In the genomic region with DNA sequence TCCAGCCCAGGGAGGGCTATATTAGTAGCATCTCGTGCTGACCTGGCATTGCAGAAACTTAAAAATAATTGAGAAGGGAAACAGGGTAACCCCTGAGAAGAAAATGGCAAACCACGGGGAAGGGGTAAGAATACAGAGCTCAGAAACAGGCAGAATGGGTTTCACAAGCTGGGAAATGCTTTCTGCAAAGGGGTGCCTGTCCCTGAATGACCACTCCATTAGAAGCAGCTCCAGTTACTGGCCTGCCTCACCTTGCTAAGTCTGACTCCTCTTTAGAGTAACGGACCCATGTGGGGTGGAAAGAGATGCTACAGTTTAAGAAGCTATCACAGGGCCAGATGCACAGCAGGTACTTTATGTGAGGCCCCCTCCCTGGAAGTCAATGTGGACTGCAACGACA, we compare ENCODE assay signal across 11 cellular contexts. TPM values are rescaled to one million over a fixed set of nuclear protein-coding genes. Genes with fewer than 3 reads are reported as not detected.
DNase-seq lines count a peak whose midpoint lies in the region; ATAC-seq and TF ChIP-seq lines count a peak whose summit lies in the region.
"Had no signal": no experiment of that assay in that cellular context is flagged by ENCODE, and none has a peak within 500 bp of the region (broad histone marks: within the 10 kb centered on the region; RNA-seq: fewer than 3 reads in every experiment).

No MANE protein-coding gene starts in this region.

- DNase-seq in activated T-cell treated with anti-CD3 and anti-CD28 coated beads, Interleukin-2, amount 50 U/mL, for 24 hours, result no peak
- DNase-seq in activated T-cell treated with anti-CD3 and anti-CD28 coated beads for 4 hours, result no peak
- no peak for DNase-seq in activated CD8-positive, alpha-beta T cell treated with anti-CD3 and anti-CD28 coated beads, Interleukin-2, amount 10 ng/mL, durations not matched to agents 7 days and 5 days
- DNase-seq in glutamatergic neuron, result no peak
- DNase-seq in stimulated activated naive B cell treated with anti-CD40 and anti-IgM and Interleukin-4, amounts not matched to agents 10 μg/mL and 1 μg/mL and 100 μg/mL, for 72 hours, result no peak
- DNase-seq in left lobe of liver (ENCODE audit: low spot score), result no peak
- DNase-seq in GOT3 (lab: John Stamatoyannopoulos, UW), result no peak
- no peak for DNase-seq in NCI-H2171 treated with DMSO at 0.1 percent for 48 hours (lab: John Stamatoyannopoulos, UW)
- DNase-seq: cortex of kidney, heart right ventricle, NCI-H526 treated with DMSO at 0.1 percent for 48 hours had no signal

- no peak for TF ChIP-seq CTCF in glutamatergic neuron (IDR thresholded peaks at IDR 0.05; ENCODE audit: partially characterized antibody, unreplicated experiment)

- POLR2A ChIA-PET in activated CD8-positive, alpha-beta T cell treated with anti-CD3 and anti-CD28 coated beads, Interleukin-2, amount 10 ng/mL, durations not matched to agents 7 days and 5 days (lab: Charles Lee), result interaction anchor here (1.0 to 1.9 kb wide), 3 partner anchors 11 to 18 kb away, joined by 3 to 7 read pairs (median 4); no protein-coding TSS in a partner anchor

- ATAC-seq in activated CD8-positive, alpha-beta T cell treated with anti-CD3 and anti-CD28 coated beads, Interleukin-2, amount 10 ng/mL, durations not matched to agents 7 days and 5 days, result no peak
- no peak for ATAC-seq in stimulated activated naive B cell treated with anti-CD40 and anti-IgM and Interleukin-4, amounts not matched to agents 10 μg/mL and 1 μg/mL and 100 μg/mL, for 72 hours (replicated peaks)
- ATAC-seq in left lobe of liver, result no peak
- ATAC-seq: heart right ventricle had no signal

- no peaks in the 10 kb centered on the region for H3K27me3 Mint-ChIP-seq in activated T-cell treated with anti-CD3 and anti-CD28 coated beads, Interleukin-2, amount 50 U/mL, for 24 hours
- no peaks in the 10 kb centered on the region for H3K27me3 Mint-ChIP-seq in activated CD8-positive, alpha-beta T cell treated with anti-CD3 and anti-CD28 coated beads, Interleukin-2, amount 10 ng/mL, durations not matched to agents 7 days and 5 days (ENCODE audit: low read depth)
- H3K27me3 Mint-ChIP-seq in glutamatergic neuron (ENCODE audit: unreplicated experiment), result peaks cover 17% of the 10 kb centered on the region
- H3K27me3 Mint-ChIP-seq in stimulated activated naive B cell treated with anti-CD40 and anti-IgM and Interleukin-4, amounts not matched to agents 10 μg/mL and 1 μg/mL and 100 μg/mL, for 72 hours, result no peaks in the 10 kb centered on the region

- peaks cover 88% of the 10 kb centered on the region for H3K4me1 Mint-ChIP-seq in activated T-cell treated with anti-CD3 and anti-CD28 coated beads, Interleukin-2, amount 50 U/mL, for 24 hours (ENCODE audit: low read depth)
- peaks cover 82% of the 10 kb centered on the region for H3K4me1 Mint-ChIP-seq in activated CD8-positive, alpha-beta T cell treated with anti-CD3 and anti-CD28 coated beads, Interleukin-2, amount 10 ng/mL, durations not matched to agents 7 days and 5 days (ENCODE audit: low read depth)
- peaks cover 11% of the 10 kb centered on the region for H3K4me1 Mint-ChIP-seq in glutamatergic neuron (ENCODE audit: low read depth, unreplicated experiment)
- H3K4me1 Mint-ChIP-seq in stimulated activated naive B cell treated with anti-CD40 and anti-IgM and Interleukin-4, amounts not matched to agents 10 μg/mL and 1 μg/mL and 100 μg/mL, for 72 hours, result peaks cover 60 to 85% of the 10 kb centered on the region in 2 donors

- H3K4me3 Mint-ChIP-seq in activated T-cell treated with anti-CD3 and anti-CD28 coated beads, Interleukin-2, amount 50 U/mL, for 24 hours, result peak overlapping the region; percentile 96
- peak overlapping the region; percentile 96 for H3K4me3 Mint-ChIP-seq in activated CD8-positive, alpha-beta T cell treated with anti-CD3 and anti-CD28 coated beads, Interleukin-2, amount 10 ng/mL, durations not matched to agents 7 days and 5 days
- H3K4me3 Mint-ChIP-seq in glutamatergic neuron (ENCODE audit: unreplicated experiment), result peak overlapping the region; percentile 59
- peak overlapping the region in 1 of 2 donors; percentile 34 for H3K4me3 Mint-ChIP-seq in stimulated activated naive B cell treated with anti-CD40 and anti-IgM and Interleukin-4, amounts not matched to agents 10 μg/mL and 1 μg/mL and 100 μg/mL, for 72 hours

- H3K36me3 Mint-ChIP-seq in activated T-cell treated with anti-CD3 and anti-CD28 coated beads, Interleukin-2, amount 50 U/mL, for 24 hours (ENCODE audit: low read depth), result peaks cover 77% of the 10 kb centered on the region
- H3K36me3 Mint-ChIP-seq in activated CD8-positive, alpha-beta T cell treated with anti-CD3 and anti-CD28 coated beads, Interleukin-2, amount 10 ng/mL, durations not matched to agents 7 days and 5 days (ENCODE audit: low read depth), result peaks cover 71% of the 10 kb centered on the region
- H3K36me3 Mint-ChIP-seq in glutamatergic neuron (ENCODE audit: unreplicated experiment), result no peaks in the 10 kb centered on the region
- H3K36me3 Mint-ChIP-seq in stimulated activated naive B cell treated with anti-CD40 and anti-IgM and Interleukin-4, amounts not matched to agents 10 μg/mL and 1 μg/mL and 100 μg/mL, for 72 hours, result peaks cover 55 to 61% of the 10 kb centered on the region in 2 donors

- H3K9me3 Mint-ChIP-seq in activated T-cell treated with anti-CD3 and anti-CD28 coated beads, Interleukin-2, amount 50 U/mL, for 24 hours, result no peaks in the 10 kb centered on the region
- H3K9me3 Mint-ChIP-seq in activated CD8-positive, alpha-beta T cell treated with anti-CD3 and anti-CD28 coated beads, Interleukin-2, amount 10 ng/mL, durations not matched to agents 7 days and 5 days (ENCODE audit: insufficient read depth), result no peaks in the 10 kb centered on the region
- H3K9me3 Mint-ChIP-seq in glutamatergic neuron (ENCODE audit: unreplicated experiment), result peaks cover 9% of the 10 kb centered on the region
- H3K9me3 Mint-ChIP-seq in stimulated activated naive B cell treated with anti-CD40 and anti-IgM and Interleukin-4, amounts not matched to agents 10 μg/mL and 1 μg/mL and 100 μg/mL, for 72 hours, result no peaks in the 10 kb centered on the region

- H3K27ac Mint-ChIP-seq in activated T-cell treated with anti-CD3 and anti-CD28 coated beads, Interleukin-2, amount 50 U/mL, for 24 hours, result peak overlapping the region; percentile 96
- H3K27ac Mint-ChIP-seq in activated CD8-positive, alpha-beta T cell treated with anti-CD3 and anti-CD28 coated beads, Interleukin-2, amount 10 ng/mL, durations not matched to agents 7 days and 5 days, result peak overlapping the region; percentile 62
- no peak overlapping the region for H3K27ac Mint-ChIP-seq in glutamatergic neuron (ENCODE audit: unreplicated experiment)
- peak overlapping the region; percentile 37 for H3K27ac Mint-ChIP-seq in stimulated activated naive B cell treated with anti-CD40 and anti-IgM and Interleukin-4, amounts not matched to agents 10 μg/mL and 1 μg/mL and 100 μg/mL, for 72 hours

- CTCF ChIA-PET in activated CD8-positive, alpha-beta T cell treated with anti-CD3 and anti-CD28 coated beads, Interleukin-2, amount 10 ng/mL, durations not matched to agents 7 days and 5 days (lab: Charles Lee), result no interaction called here

RNA-seq across cellular contexts. Expression of a gene that starts 2.5 kb away (rescaled TPM):
- total RNA-seq in activated CD8-positive, alpha-beta T cell treated with anti-CD3 and anti-CD28 coated beads, Interleukin-2, amount 10 ng/mL, durations not matched to agents 7 days and 5 days, result 100 to 1,000 TPM; 516 to 550 TPM
- total RNA-seq in glutamatergic neuron (ENCODE audit: unreplicated experiment) (161 TPM), left lobe of liver (69.5 TPM)
